In genomic region chr16:70419384-70420327, GRCh38 we compare ENCODE assay signal across 16 cellular contexts. TPM values are rescaled to one million over a fixed set of nuclear protein-coding genes. Genes with fewer than 3 reads are reported as not detected.
DNase-seq lines count a peak whose midpoint lies in the region; ATAC-seq, FAIRE-seq and TF ChIP-seq lines count a peak whose summit lies in the region.
"Had no signal": no experiment of that assay in that cellular context is flagged by ENCODE, and none has a peak within 500 bp of the region (broad histone marks: within the 10 kb centered on the region; RNA-seq: fewer than 3 reads in every experiment).

No MANE protein-coding gene starts in this region.

- dilution Hi-C loops in endothelial cell of umbilical vein (cut with MboI; ENCODE audit: extremely low pct_ligation_motif_present, low sequenced_read_pairs), result no loop called here

- H3K27me3 Mint-ChIP-seq in T-cell, result no peaks in the 10 kb centered on the region
- no peaks in the 10 kb centered on the region for H3K27me3 Mint-ChIP-seq in stimulated activated naive CD8-positive, alpha-beta T cell treated with anti-CD3 and anti-CD28 coated beads, Interleukin-15, amount 100 ng/mL, for 72 hours

- peak; percentile 40 for FAIRE-seq in endothelial cell of umbilical vein (lab: Jason Lieb, UNC)
- FAIRE-seq: astrocyte had no signal

- H3K36me3 ChIP-seq in cardiac muscle cell (no peaks in the 10 kb centered on the region), heart left ventricle (peaks cover 0 to 3% (median 2%) of the 10 kb centered on the region in 9 donors), endothelial cell of umbilical vein (ENCODE audit: control insufficient read depth in 2 of 2, extremely low read depth in 1 of 2, insufficient read depth in 2 of 2, low read length in 2 of 2) (peaks cover 0 to 8% of the 10 kb centered on the region in 2 experiments)

- no peaks in the 10 kb centered on the region for H3K27me3 ChIP-seq in cardiac muscle cell
- H3K27me3 ChIP-seq in heart left ventricle, result no peaks in the 10 kb centered on the region
- no peaks in the 10 kb centered on the region for H3K27me3 ChIP-seq in endothelial cell of umbilical vein (ENCODE audit: control insufficient read depth in 2 of 2, insufficient read depth in 2 of 2, low read length in 2 of 2)
- H3K27me3 ChIP-seq: dorsolateral prefrontal cortex, testis had no signal

- CTCF ChIA-PET in T-cell (lab: Charles Lee) (interaction anchor here (0.5 to 0.6 kb wide), 2 partner anchors 11 to 12 kb away, joined by 3 to 4 read pairs; no protein-coding TSS in a partner anchor), endothelial cell of umbilical vein (lab: Charles Lee) (interaction anchor here (0.8 to 1.0 kb wide), 2 partner anchors 9 to 18 kb away, joined by 3 to 4 read pairs; no protein-coding TSS in a partner anchor)

- H3K79me2 ChIP-seq in endothelial cell of umbilical vein (ENCODE audit: control insufficient read depth, insufficient read depth, low read length), result peaks cover 37% of the 10 kb centered on the region

- H3K27ac ChIP-seq in cardiac muscle cell (peak overlapping the region; percentile 77), heart left ventricle (peak overlapping the region in 4 of 12 donors; percentile 38 to 74 (median 44)), endothelial cell of umbilical vein (ENCODE audit: insufficient read depth, low read depth, low read length) (no peak overlapping the region)
- H3K27ac ChIP-seq: dorsolateral prefrontal cortex, testis, WERI-Rb-1 had no signal

- BruUV-seq in endothelial cell of umbilical vein (replicated peaks; lab: Mats Ljungman, UMichigan), result no TSS peak

- no peak for DNase-seq in cardiac muscle cell (ENCODE audit: low read depth in 1 of 2, low spot score in 1 of 2)
- DNase-seq in heart left ventricle, result no peak
- no peak for DNase-seq in T-cell
- DNase-seq in endothelial cell of umbilical vein (ENCODE audit: low read depth, low spot score), result no peak
- DNase-seq in stimulated activated naive CD8-positive, alpha-beta T cell treated with anti-CD3 and anti-CD28 coated beads, Interleukin-15, amount 100 ng/mL, for 72 hours, result no peak
- no peak for DNase-seq in amniotic stem cell (lab: John Stamatoyannopoulos, UW)
- no peak for DNase-seq in amygdala (lab: John Stamatoyannopoulos, UW)
- DNase-seq: dorsolateral prefrontal cortex, NCI-H1092, occipital lobe, testis, WERI-Rb-1 had no signal

- intact Hi-C loops in heart left ventricle (cut with DNase I) (no loop called here), endothelial cell of umbilical vein (cut with micrococcal nuclease) (no loop called here)

- peak overlapping the region; percentile 84 to 88 for H3K27ac Mint-ChIP-seq in T-cell
- H3K27ac Mint-ChIP-seq in stimulated activated naive CD8-positive, alpha-beta T cell treated with anti-CD3 and anti-CD28 coated beads, Interleukin-15, amount 100 ng/mL, for 72 hours, result peak overlapping the region; percentile 94 to 95

- no peak for ATAC-seq in heart left ventricle
- peak in 3 of 4 experiments; percentile 20 to 59 (median 31) for ATAC-seq in T-cell (replicated peaks in 1 of 4)
- ATAC-seq in stimulated activated naive CD8-positive, alpha-beta T cell treated with anti-CD3 and anti-CD28 coated beads, Interleukin-15, amount 100 ng/mL, for 72 hours, result peak; percentile 42
- ATAC-seq in GM21390 (IDR thresholded peaks at IDR 0.05; ENCODE audit: unreplicated experiment), result no peak

- no peak overlapping the region for H3K9ac ChIP-seq in endothelial cell of umbilical vein (replicated peaks; ENCODE audit: extremely low read depth, insufficient read depth, low read length)

- no peak overlapping the region for H3K4me2 ChIP-seq in endothelial cell of umbilical vein (ENCODE audit: insufficient read depth, low read length)
- H3K4me2 ChIP-seq: smooth muscle cell had no signal

- H3K4me1 ChIP-seq in cardiac muscle cell (ENCODE audit: low read depth) (peaks cover 69% of the 10 kb centered on the region), heart left ventricle (peaks cover 0 to 69% (median 45%) of the 10 kb centered on the region in 12 donors), endothelial cell of umbilical vein (ENCODE audit: control insufficient read depth, extremely low read depth, insufficient read depth, low read length) (peaks cover 21% of the 10 kb centered on the region)

- POLR2A ChIA-PET in T-cell (lab: Charles Lee), result interaction anchor here (0.6 kb wide), 2 partner anchors 18 to 79 kb away, joined by 3 to 4 read pairs; no protein-coding TSS in a partner anchor
- POLR2A ChIA-PET in endothelial cell of umbilical vein (lab: Charles Lee), result interaction anchor here (0.7 kb wide), 1 partner anchor 8 kb away, joined by 3 read pairs; no protein-coding TSS in a partner anchor

- no peaks in the 10 kb centered on the region for H3K9me1 ChIP-seq in endothelial cell of umbilical vein (replicated peaks; ENCODE audit: control insufficient read depth, extremely low read depth, insufficient read depth, low read length)

- H3K9me3 ChIP-seq in cardiac muscle cell (ENCODE audit: low read depth) (no peaks in the 10 kb centered on the region), heart left ventricle (no peaks in the 10 kb centered on the region), endothelial cell of umbilical vein (replicated peaks; ENCODE audit: control insufficient read depth, insufficient read depth, low read length) (no peaks in the 10 kb centered on the region)
- H3K9me3 ChIP-seq: testis had no signal

- TF ChIP-seq POLR2A in heart left ventricle (IDR thresholded peaks at IDR 0.05), result no peak
- no peak for TF ChIP-seq POLR2A in endothelial cell of umbilical vein (IDR thresholded peaks at IDR 0.05; ENCODE audit: low read depth, low read length)

- H3K36me3 Mint-ChIP-seq in T-cell, result peaks cover 10% of the 10 kb centered on the region

- WGBS in heart left ventricle, 4 donors, result 65 to 79% (median 69%) methylated on average over 9 to 14 of the region's 14 CpGs

- no peak overlapping the region for H3K4me3 ChIP-seq in cardiac muscle cell
- H3K4me3 ChIP-seq in heart left ventricle, result no peak overlapping the region
- no peak overlapping the region for H3K4me3 ChIP-seq in endothelial cell of umbilical vein (replicated peaks in 1 of 3; ENCODE audit: insufficient read depth in 1 of 3, low read depth in 1 of 3, low read length in 3 of 3)
- H3K4me3 ChIP-seq: dorsolateral prefrontal cortex, lung, smooth muscle cell, testis had no signal

- no peaks in the 10 kb centered on the region for H3K9me3 Mint-ChIP-seq in T-cell
- no peaks in the 10 kb centered on the region for H3K9me3 Mint-ChIP-seq in stimulated activated naive CD8-positive, alpha-beta T cell treated with anti-CD3 and anti-CD28 coated beads, Interleukin-15, amount 100 ng/mL, for 72 hours

- TF ChIP-seq CTCF in cardiac muscle cell (IDR thresholded peaks at IDR 0.05; ENCODE audit: low read depth, low read length) (no peak), heart left ventricle (IDR thresholded peaks at IDR 0.05) (no peak), endothelial cell of umbilical vein (IDR thresholded peaks at IDR 0.05; ENCODE audit: extremely low read depth in 1 of 2, insufficient read depth in 1 of 2, low read depth in 1 of 2, low read length in 2 of 2) (no peak)

- no peaks in the 10 kb centered on the region for H4K20me1 ChIP-seq in endothelial cell of umbilical vein (replicated peaks; ENCODE audit: control insufficient read depth, extremely low read depth, insufficient read depth, low read length)

- peaks cover 52 to 61% (median 52%) of the 10 kb centered on the region in 3 donors for H3K4me1 Mint-ChIP-seq in T-cell
- peaks cover 80% of the 10 kb centered on the region for H3K4me1 Mint-ChIP-seq in stimulated activated naive CD8-positive, alpha-beta T cell treated with anti-CD3 and anti-CD28 coated beads, Interleukin-15, amount 100 ng/mL, for 72 hours

- H2AFZ ChIP-seq in endothelial cell of umbilical vein (ENCODE audit: low read depth, low read length), result no peak overlapping the region

- peak overlapping the region in 2 of 3 donors; percentile 28 to 77 for H3K4me3 Mint-ChIP-seq in T-cell
- H3K4me3 Mint-ChIP-seq in stimulated activated naive CD8-positive, alpha-beta T cell treated with anti-CD3 and anti-CD28 coated beads, Interleukin-15, amount 100 ng/mL, for 72 hours, result peak overlapping the region; percentile 74 to 76

TF ChIP-seq in endothelial cell of umbilical vein, 7 proteins besides CTCF, POLR2A, EP300 and RAD21 (continues in another document):
- TF ChIP-seq FOS (IDR thresholded peaks at IDR 0.05; ENCODE audit: borderline replicate concordance, insufficient read depth, low read length) (no peak), MYC (IDR thresholded peaks at IDR 0.05; ENCODE audit: low read depth, low read length) (no peak), EZH2 (IDR thresholded peaks at IDR 0.05; ENCODE audit: borderline replicate concordance, low read depth, low read length, severe bottlenecking) (no peak), JUN (IDR thresholded peaks at IDR 0.05; ENCODE audit: borderline replicate concordance, insufficient read depth, insufficient read length, low read depth) (no peak)

RNA-seq across cellular contexts. Expression of gene ST3GAL2, which starts 19.2 kb away (rescaled TPM):
- total RNA-seq in cardiac muscle cell (87.3 and 115 TPM in 2 replicates), heart left ventricle (10 to 100 TPM; 16.7 to 44.6 (median 20.1) TPM), T-cell (10 to 100 TPM; 18.9 to 35.1 (median 30.2) TPM), endothelial cell of umbilical vein (50.2 and 50.4 TPM in 2 replicates)
- polyA plus RNA-seq in cardiac muscle cell (46.1 and 50.9 TPM in 2 replicates), heart left ventricle (10 to 100 TPM in 1 of 2 donors, 1 to 10 TPM in 1; 8.4 to 23.7 TPM), endothelial cell of umbilical vein (23.0 and 33.3 TPM in 2 replicates)
- polyA plus RNA-seq in endothelial cell of umbilical vein (2011; cell fraction: cytosol; rRNA removed), result 25.7 and 28.4 TPM in 2 replicates
- 23.1 and 27.7 TPM in 2 replicates for polyA plus RNA-seq in endothelial cell of umbilical vein (2011; cell fraction: nucleus; rRNA removed)
- polyA plus RNA-seq in endothelial cell of umbilical vein (2012), result 22.1 and 34.0 TPM in 2 replicates
- polyA minus RNA-seq in endothelial cell of umbilical vein, result 72.3 and 84.6 TPM in 2 replicates
- 19.8 TPM for polyA minus RNA-seq in endothelial cell of umbilical vein (2011; cell fraction: cytosol; rRNA and poly(A)+ RNA removed)
- polyA minus RNA-seq in endothelial cell of umbilical vein (2011; cell fraction: nucleus; rRNA and poly(A)+ RNA removed), result 29.8 and 45.1 TPM in 2 replicates

RNA-seq across cellular contexts. Expression of gene FCSK, which starts 34.7 kb away (rescaled TPM):
- total RNA-seq in cardiac muscle cell, result 13.8 and 22.5 TPM in 2 replicates
- polyA plus RNA-seq in cardiac muscle cell, result 10.2 and 12.0 TPM in 2 replicates
- 10 to 100 TPM in 3 of 9 donors, 1 to 10 TPM in 6; 6.5 to 17.3 (median 8.2) TPM for total RNA-seq in heart left ventricle
- 1 to 10 TPM; 5.9 to 8.4 TPM for polyA plus RNA-seq in heart left ventricle
- total RNA-seq in T-cell, result 10 to 100 TPM; 28.7 to 43.4 (median 37.9) TPM
- total RNA-seq in endothelial cell of umbilical vein, result 13.2 and 18.0 TPM in 2 replicates
- polyA plus RNA-seq in endothelial cell of umbilical vein, result 11.4 and 12.4 TPM in 2 replicates
- 7.2 and 8.3 TPM in 2 replicates for polyA plus RNA-seq in endothelial cell of umbilical vein (2011; cell fraction: cytosol; rRNA removed)
- 51.5 and 69.1 TPM in 2 replicates for polyA plus RNA-seq in endothelial cell of umbilical vein (2011; cell fraction: nucleus; rRNA removed)
- polyA plus RNA-seq in endothelial cell of umbilical vein (2012), result 5.8 and 11.4 TPM in 2 replicates
- 13.6 and 14.1 TPM in 2 replicates for polyA minus RNA-seq in endothelial cell of umbilical vein
- polyA minus RNA-seq in endothelial cell of umbilical vein (2011; cell fraction: cytosol; rRNA and poly(A)+ RNA removed), result 8.9 TPM
- 16.7 and 17.1 TPM in 2 replicates for polyA minus RNA-seq in endothelial cell of umbilical vein (2011; cell fraction: nucleus; rRNA and poly(A)+ RNA removed)

Comparison
In these comparisons a context has a peak if more than half of its experiments do, and no peak if none do; other contexts are left out.
1. ATAC-seq: peak in T-cell (3 of 4) and stimulated activated naive CD8-positive, alpha-beta T cell treated with anti-CD3 and anti-CD28 coated beads, Interleukin-15, amount 100 ng/mL, for 72 hours (single experiment); none in heart left ventricle (0 of 4) and GM21390 (single experiment).